Comparison of ENCODE assay signal across 8 cellular contexts in genomic region chr1:22105611-22106207, GRCh38. TPM values are rescaled to one million over a fixed set of nuclear protein-coding genes. Genes with fewer than 3 reads are reported as not detected.
DNase-seq lines count a peak whose midpoint lies in the region; ATAC-seq and TF ChIP-seq lines count a peak whose summit lies in the region.

No MANE protein-coding gene starts in this region.

- no peaks in the 10 kb centered on the region for H3K9me3 ChIP-seq in T-helper 17 cell (ENCODE audit: control insufficient read depth, low read length, poor library complexity, severe bottlenecking)

- ATAC-seq in T-helper 17 cell, result peak; percentile 69
- ATAC-seq in natural killer cell treated with Interleukin-12 subunit alpha and Interleukin-12 subunit beta and Interleukin-15 and Interleukin-18, amount 100 ng/mL, for 72 hours, result peak in 1 of 2 donors; percentile 52
- ATAC-seq in GM18511 (IDR thresholded peaks at IDR 0.05; ENCODE audit: unreplicated experiment), result no peak

- no peak overlapping the region for H3K4me3 ChIP-seq in epithelial cell of esophagus (ENCODE audit: low read length)

- no peaks in the 10 kb centered on the region for H3K9me3 Mint-ChIP-seq in natural killer cell treated with Interleukin-12 subunit alpha and Interleukin-12 subunit beta and Interleukin-15 and Interleukin-18, amount 100 ng/mL, for 72 hours

- H3K27ac Mint-ChIP-seq in T-helper 17 cell, result peak overlapping the region; percentile 91
- peak overlapping the region; percentile 84 to 90 for H3K27ac Mint-ChIP-seq in natural killer cell treated with Interleukin-12 subunit alpha and Interleukin-12 subunit beta and Interleukin-15 and Interleukin-18, amount 100 ng/mL, for 72 hours

- H3K4me3 Mint-ChIP-seq in T-helper 17 cell, result peak overlapping the region; percentile 67
- peak overlapping the region; percentile 57 for H3K4me3 Mint-ChIP-seq in natural killer cell treated with Interleukin-12 subunit alpha and Interleukin-12 subunit beta and Interleukin-15 and Interleukin-18, amount 100 ng/mL, for 72 hours

- peaks cover 54% of the 10 kb centered on the region for H3K4me1 Mint-ChIP-seq in T-helper 17 cell
- H3K4me1 Mint-ChIP-seq in natural killer cell treated with Interleukin-12 subunit alpha and Interleukin-12 subunit beta and Interleukin-15 and Interleukin-18, amount 100 ng/mL, for 72 hours (ENCODE audit: low read depth in 2 of 2), result peaks cover 65 to 67% of the 10 kb centered on the region in 2 donors

- no peaks in the 10 kb centered on the region for H3K27me3 Mint-ChIP-seq in T-helper 17 cell
- no peaks in the 10 kb centered on the region for H3K27me3 Mint-ChIP-seq in natural killer cell treated with Interleukin-12 subunit alpha and Interleukin-12 subunit beta and Interleukin-15 and Interleukin-18, amount 100 ng/mL, for 72 hours

- DNase-seq in AG08396 (ENCODE audit: low spot score) (peak; percentile 50), GM04504 (ENCODE audit: low read depth) (peak; percentile 15), NCI-H146 (lab: John Stamatoyannopoulos, UW) (peak; percentile 38), T-helper 17 cell (no peak), epithelial cell of esophagus (ENCODE audit: low read depth) (peak; percentile 72), ureter (ENCODE audit: low spot score) (no peak)
- no peak for DNase-seq in natural killer cell treated with Interleukin-12 subunit alpha and Interleukin-12 subunit beta and Interleukin-15 and Interleukin-18, amount 100 ng/mL, for 72 hours (ENCODE audit: low spot score)

- no peaks in the 10 kb centered on the region for H3K36me3 Mint-ChIP-seq in T-helper 17 cell (ENCODE audit: low read depth)
- H3K36me3 Mint-ChIP-seq in natural killer cell treated with Interleukin-12 subunit alpha and Interleukin-12 subunit beta and Interleukin-15 and Interleukin-18, amount 100 ng/mL, for 72 hours, result peaks cover 16% of the 10 kb centered on the region

- peak; percentile 82 for TF ChIP-seq CTCF in epithelial cell of esophagus (IDR thresholded peaks at IDR 0.05; ENCODE audit: insufficient read depth, low read depth, low read length, missing control alignments)

RNA-seq across cellular contexts. Expression of gene WNT4, which starts 37.2 kb away (rescaled TPM):
- total RNA-seq in T-helper 17 cell (not detected), ureter (3.7 TPM)
- total RNA-seq in natural killer cell treated with Interleukin-12 subunit alpha and Interleukin-12 subunit beta and Interleukin-15 and Interleukin-18, amount 100 ng/mL, for 72 hours, result not detected

RNA-seq across cellular contexts. Expression of gene CDC42, which starts 53.2 kb away (rescaled TPM):
- total RNA-seq in T-helper 17 cell (100 to 1,000 TPM; 371 to 385 TPM), ureter (326 TPM)
- 100 to 1,000 TPM; 191 to 394 TPM for total RNA-seq in natural killer cell treated with Interleukin-12 subunit alpha and Interleukin-12 subunit beta and Interleukin-15 and Interleukin-18, amount 100 ng/mL, for 72 hours

Comparison
In these comparisons a context has a peak if more than half of its experiments do, and no peak if none do; other contexts are left out.
1. DNase-seq: peak in AG08396 (single experiment), GM04504 (single experiment), NCI-H146 (single experiment) and epithelial cell of esophagus (single experiment); none in T-helper 17 cell (0 of 3), natural killer cell treated with Interleukin-12 subunit alpha and Interleukin-12 subunit beta and Interleukin-15 and Interleukin-18, amount 100 ng/mL, for 72 hours (single experiment) and ureter (single experiment).